In genomic region chr19:39406656-39407393, GRCh38 we compare ENCODE assay signal across 8 cellular contexts. TPM values are rescaled to one million over a fixed set of nuclear protein-coding genes. Genes with fewer than 3 reads are reported as not detected.
DNase-seq lines count a peak whose midpoint lies in the region; ATAC-seq lines count a peak whose summit lies in the region.

Gene ZFP36 (plus strand): TSS chr19:39406847. CDS start chr19:39406905, 58 bp downstream.

- H3K27ac Mint-ChIP-seq in effector memory CD8-positive, alpha-beta T cell, result peak within 1 kb of the TSS; percentile 100

- H3K9me3 Mint-ChIP-seq in effector memory CD8-positive, alpha-beta T cell, result no peaks in the 10 kb centered on the region

- peaks cover 99% of the 10 kb centered on the region for H3K36me3 Mint-ChIP-seq in effector memory CD8-positive, alpha-beta T cell (ENCODE audit: insufficient read depth)

- DNase-seq in DMS 273 treated with DMSO at 0.1 percent for 48 hours (lab: John Stamatoyannopoulos, UW) (peak; percentile 17), NOMO-1 treated with DMSO at 0.1 percent for 48 hours (lab: John Stamatoyannopoulos, UW; ENCODE audit: unreplicated experiment) (peak; percentile 73), mesenteric fat pad (ENCODE audit: low spot score) (peak; percentile 98), NCI-H1048 (lab: John Stamatoyannopoulos, UW) (no peak)
- DNase-seq in activated CD8-positive, alpha-beta memory T cell treated with anti-CD3 and anti-CD28 coated beads for 4 hours (ENCODE audit: low read depth in 2 of 2), result peak; percentile 80 to 81
- peak; percentile 85 to 88 (median 85) for DNase-seq in effector memory CD8-positive, alpha-beta T cell
- DNase-seq in stimulated activated CD8-positive, alpha-beta memory T cell treated with anti-CD3 and anti-CD28 coated beads, Interleukin-15, amount 100 ng/mL, for 24 hours (ENCODE audit: low read depth), result peak; percentile 80

- ATAC-seq in HG02763 (IDR thresholded peaks at IDR 0.05; ENCODE audit: unreplicated experiment), result peak; percentile 16
- ATAC-seq in effector memory CD8-positive, alpha-beta T cell (replicated peaks), result peak; percentile 11

- H3K27me3 Mint-ChIP-seq in effector memory CD8-positive, alpha-beta T cell, result peaks cover 0 to 13% of the 10 kb centered on the region in 2 donors

- peaks cover 54 to 56% of the 10 kb centered on the region in 2 donors for H3K4me1 Mint-ChIP-seq in effector memory CD8-positive, alpha-beta T cell (ENCODE audit: low read depth in 2 of 2)

- peak within 1 kb of the TSS; percentile 87 to 99 for H3K4me3 Mint-ChIP-seq in effector memory CD8-positive, alpha-beta T cell

RNA-seq across cellular contexts. Expression of gene ZFP36, which starts in this region (rescaled TPM):
- total RNA-seq in mesenteric fat pad, result 1,383 TPM
